In the genomic region with DNA sequence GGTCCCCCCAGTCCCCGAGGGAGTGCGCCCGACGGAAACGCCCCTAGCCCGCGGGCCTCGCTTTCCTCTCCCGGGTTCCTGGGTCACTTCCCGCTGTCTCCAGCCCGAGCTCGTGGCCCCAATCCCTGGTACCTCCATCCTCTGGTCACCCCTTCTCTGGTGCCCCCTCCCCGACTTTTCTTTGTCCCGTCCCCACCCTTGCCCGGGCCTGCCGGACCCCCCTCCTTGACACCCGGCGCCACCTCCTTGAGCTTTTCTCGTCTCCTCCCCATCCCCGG, we compare ENCODE assay signal across 9 cellular contexts. TPM values are rescaled to one million over a fixed set of nuclear protein-coding genes. Genes with fewer than 3 reads are reported as not detected.
DNase-seq lines count a peak whose midpoint lies in the region; ATAC-seq and TF ChIP-seq lines count a peak whose summit lies in the region.
"Had no signal": no experiment of that assay in that cellular context is flagged by ENCODE, and none has a peak within 500 bp of the region (broad histone marks: within the 10 kb centered on the region; RNA-seq: fewer than 3 reads in every experiment).

No MANE protein-coding gene starts in this region.

- H3K4me3 Mint-ChIP-seq in naive thymus-derived CD4-positive, alpha-beta T cell: peak overlapping the region in 7 of 10 donors; percentile 17 to 77 (median 34)

- H3K4me1 ChIP-seq in A673 (ENCODE audit: insufficient read depth, low read length, poor library complexity, severe bottlenecking): peaks cover 25% of the 10 kb centered on the region
- peaks cover 4 to 10% of the 10 kb centered on the region in 2 donors for H3K4me1 ChIP-seq in naive thymus-derived CD4-positive, alpha-beta T cell (ENCODE audit: control insufficient read depth in 2 of 2, insufficient read depth in 2 of 2, low read length in 2 of 2)

- no peak overlapping the region for H3K27ac Mint-ChIP-seq in naive thymus-derived CD4-positive, alpha-beta T cell

- H3K27ac ChIP-seq in A673 (ENCODE audit: low read depth, low read length, poor library complexity, severe bottlenecking) (peak overlapping the region; percentile 75), dorsolateral prefrontal cortex (no peak overlapping the region)
- no peak overlapping the region for H3K27ac ChIP-seq in naive thymus-derived CD4-positive, alpha-beta T cell (ENCODE audit: low read depth, low read length)
- H3K27ac ChIP-seq: SJCRH30 had no signal

- H3K27me3 Mint-ChIP-seq in naive thymus-derived CD4-positive, alpha-beta T cell: peaks cover 19 to 47% (median 26%) of the 10 kb centered on the region in 5 donors

- POLR2A ChIA-PET in A673 (lab: Charles Lee; ENCODE audit: low non-redundant PET): no interaction called here
- POLR2A ChIA-PET in naive thymus-derived CD4-positive, alpha-beta T cell (lab: Charles Lee): interaction anchor here (0.9 kb wide), 2 partner anchors 16 to 66 kb away, joined by 3 read pairs; no protein-coding TSS in a partner anchor

- ATAC-seq in naive thymus-derived CD4-positive, alpha-beta T cell: no peak
- ATAC-seq in GM21390 (IDR thresholded peaks at IDR 0.05; ENCODE audit: unreplicated experiment) (no peak), HG02840 (IDR thresholded peaks at IDR 0.05; ENCODE audit: low FRiP score, unreplicated experiment) (no peak)

- DNase-seq in A673 (ENCODE audit: low spot score) (no peak), HFF-Myc (ENCODE audit: extremely low read depth, low read depth) (no peak), dorsolateral prefrontal cortex (no peak), COLO668 (lab: John Stamatoyannopoulos, UW; ENCODE audit: unreplicated experiment) (no peak), OCI-M1 (lab: John Stamatoyannopoulos, UW) (no peak)
- DNase-seq in naive thymus-derived CD4-positive, alpha-beta T cell: no peak
- DNase-seq: SJCRH30 had no signal

- BruUV-seq in A673 (replicated peaks; lab: Mats Ljungman, UMichigan): no TSS peak

- no peaks in the 10 kb centered on the region for H3K9me3 Mint-ChIP-seq in naive thymus-derived CD4-positive, alpha-beta T cell

- TF ChIP-seq CTCF in A673 (conservative IDR thresholded peaks at IDR 0.05; ENCODE audit: low read depth, low read length): no peak
- TF ChIP-seq CTCF in HFF-Myc (IDR thresholded peaks at IDR 0.05; ENCODE audit: low read depth, low read length, missing control alignments): no peak
- TF ChIP-seq CTCF in dorsolateral prefrontal cortex (IDR thresholded peaks at IDR 0.05 in 54 of 56, conservative IDR thresholded peaks at IDR 0.05 in 2 of 56; ENCODE audit: low read depth in 1 of 56, partially characterized antibody in 56 of 56): no peak

- H3K36me3 ChIP-seq in A673 (ENCODE audit: insufficient read depth, low read length, poor library complexity, severe bottlenecking): no peaks in the 10 kb centered on the region
- no peaks in the 10 kb centered on the region for H3K36me3 ChIP-seq in naive thymus-derived CD4-positive, alpha-beta T cell (ENCODE audit: control insufficient read depth in 2 of 3, insufficient read depth in 3 of 3, low read length in 3 of 3)
- H3K36me3 ChIP-seq: SJCRH30 had no signal

- H3K36me3 Mint-ChIP-seq in naive thymus-derived CD4-positive, alpha-beta T cell: no peaks in the 10 kb centered on the region

- H3K4me3 ChIP-seq in A673 (ENCODE audit: low read depth, low read length, poor library complexity, severe bottlenecking) (peak overlapping the region; percentile 66), HFF-Myc (replicated peaks; ENCODE audit: low read depth, low read length) (peak overlapping the region; percentile 39), dorsolateral prefrontal cortex (peak overlapping the region in 52 of 59 donors; percentile 10 to 61 (median 42))
- H3K4me3 ChIP-seq in naive thymus-derived CD4-positive, alpha-beta T cell (ENCODE audit: low read length): no peak overlapping the region
- H3K4me3 ChIP-seq: SJCRH30 had no signal

- H3K27me3 ChIP-seq in A673 (replicated peaks; ENCODE audit: insufficient read depth, low read depth, low read length, poor library complexity): no peaks in the 10 kb centered on the region
- peaks cover 0 to 55% (median 38%) of the 10 kb centered on the region in 45 donors for H3K27me3 ChIP-seq in dorsolateral prefrontal cortex
- no peaks in the 10 kb centered on the region for H3K27me3 ChIP-seq in naive thymus-derived CD4-positive, alpha-beta T cell (ENCODE audit: control insufficient read depth in 2 of 2, insufficient read depth in 2 of 2, low read length in 2 of 2)
- H3K27me3 ChIP-seq: SJCRH30 had no signal

- H3K4me1 Mint-ChIP-seq in naive thymus-derived CD4-positive, alpha-beta T cell: peaks cover 8 to 27% (median 22%) of the 10 kb centered on the region in 7 donors

- CTCF ChIA-PET in A673 (lab: Charles Lee): interaction anchor here (1.6 kb wide), 1 partner anchor 29 kb away, joined by 7 read pairs; no protein-coding TSS in a partner anchor
- CTCF ChIA-PET in naive thymus-derived CD4-positive, alpha-beta T cell (lab: Charles Lee): no interaction called here

- intact Hi-C loops in A673 (cut with micrococcal nuclease; ENCODE audit: unreplicated experiment): no loop called here
- intact Hi-C loops in dorsolateral prefrontal cortex (cut with DNase I): loop anchor here in 1 of 2 donors (5.0 kb wide), 1 partner anchor 66 kb away; the partner anchor contains the start of genes PIGP and TTC3
- intact Hi-C loops in naive thymus-derived CD4-positive, alpha-beta T cell (cut with micrococcal nuclease): loop anchor here (5.0 to 10.0 kb wide), 3 partner anchors 39 to 371 kb away; partner anchors contain the start of genes HLCS (in 1 of the 2), PIGP (in 1 of the 2) and TTC3 (in 1 of the 2)

- H3K9me3 ChIP-seq in A673 (ENCODE audit: low read depth, low read length, poor library complexity, severe bottlenecking): no peaks in the 10 kb centered on the region
- H3K9me3 ChIP-seq in naive thymus-derived CD4-positive, alpha-beta T cell (ENCODE audit: control insufficient read depth in 2 of 3, low read length in 3 of 3): no peaks in the 10 kb centered on the region
- H3K9me3 ChIP-seq: SJCRH30 had no signal

RNA-seq across cellular contexts. Expression of gene RIPPLY3, which starts 0.3 kb away (rescaled TPM):
- total RNA-seq in A673 (2021): 5.0 and 6.2 TPM in 2 replicates
- total RNA-seq in dorsolateral prefrontal cortex: under 1 TPM in 5 of 120 experiments, not detected in 115; 0.24 to 0.38 (median 0.25) TPM
- total RNA-seq in naive thymus-derived CD4-positive, alpha-beta T cell: not detected
- not detected for polyA plus RNA-seq in naive thymus-derived CD4-positive, alpha-beta T cell
- total RNA-seq: SJCRH30 had no signal

RNA-seq across cellular contexts. Expression of gene HLCS, which starts 39.7 kb away (rescaled TPM):
- total RNA-seq in A673 (2021): 15.3 and 21.1 TPM in 2 replicates
- total RNA-seq in dorsolateral prefrontal cortex: 10 to 100 TPM; 18.7 to 38.4 (median 25.9) TPM
- total RNA-seq in naive thymus-derived CD4-positive, alpha-beta T cell: 10 to 100 TPM in 3 of 5 experiments, 1 to 10 TPM in 2; 8.8 to 19.3 (median 12.2) TPM
- 1 to 10 TPM; 7.0 to 8.0 TPM for polyA plus RNA-seq in naive thymus-derived CD4-positive, alpha-beta T cell
